1 cellular context compared by ENCODE assay signal in the genomic region with DNA sequence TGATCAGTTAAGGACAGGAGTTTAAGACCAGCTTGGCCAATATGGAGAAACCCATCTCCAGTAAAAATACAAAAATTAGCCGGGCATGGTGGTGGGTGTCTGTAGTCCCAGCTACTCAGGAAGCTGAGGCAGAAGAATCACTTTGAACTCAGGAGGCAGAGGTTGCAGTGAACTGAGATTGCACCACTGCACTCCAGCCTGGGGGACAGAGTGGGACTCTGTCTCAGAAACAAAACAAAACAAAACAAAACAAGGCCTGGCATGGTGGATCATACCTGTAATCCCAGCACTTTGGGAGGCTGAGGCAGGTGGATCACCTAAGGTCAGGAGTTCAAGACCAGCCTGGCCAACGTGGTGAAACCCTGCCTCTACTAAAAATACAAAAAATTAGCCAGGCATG.
A peak's percentile ranks its signal among the peaks of the same experiment; 100 is the strongest.
TF ChIP-seq lines count a peak whose summit lies in the region.
"Not testable (repeated sequence)": the region's sequence is repeated elsewhere in the genome, so short reads cannot be mapped to it uniquely, and the experiment has no call there.

No MANE protein-coding gene starts in this region.

TF ChIP-seq in HepG2, 621 proteins besides CTCF, POLR2A, EP300 and RAD21:
- TF ChIP-seq AKAP8 (CRISPR knock-in tag; IDR thresholded peaks at IDR 0.05) (0 out of 2 replicates have a peak, but pooled peaks have one; percentile 52), HNF4A (CRISPR knock-in tag; IDR thresholded peaks at IDR 0.05) (peak; percentile 49), DMTF1 (CRISPR knock-in tag; IDR thresholded peaks at IDR 0.05) (0 out of 2 replicates have a peak, but pooled peaks have one; percentile 6), ETV5 (CRISPR knock-in tag; IDR thresholded peaks at IDR 0.05; ENCODE audit: borderline replicate concordance) (0 out of 2 replicates have a peak, but pooled peaks have one; percentile 20), BORCS8-MEF2B (CRISPR knock-in tag; IDR thresholded peaks at IDR 0.05) (peak; percentile 61; the same call in 1 of the 2 replicates), HNF1B (CRISPR knock-in tag; IDR thresholded peaks at IDR 0.05) (0 out of 2 replicates have a peak, but pooled peaks have one; percentile 24), SALL1 (CRISPR knock-in tag; IDR thresholded peaks at IDR 0.05) (0 out of 2 replicates have a peak, but pooled peaks have one; percentile 21), FOXP1 (CRISPR knock-in tag; IDR thresholded peaks at IDR 0.05) (peak; percentile 29; the same call in 1 of the 2 replicates), MYC (CRISPR knock-in tag; IDR thresholded peaks at IDR 0.05; ENCODE audit: borderline replicate concordance) (0 out of 2 replicates have a peak, but pooled peaks have one; percentile 19), SP4 (CRISPR knock-in tag; IDR thresholded peaks at IDR 0.05) (peak; percentile 48; the same call in 1 of the 2 replicates), CEBPB (IDR thresholded peaks at IDR 0.05; ENCODE audit: borderline replicate concordance, low read depth, low read length) (peak; percentile 12; the same call in 1 of the 2 replicates), ZGPAT (CRISPR knock-in tag; IDR thresholded peaks at IDR 0.05) (0 out of 2 replicates have a peak, but pooled peaks have one; percentile 5), ZNF12 (CRISPR knock-in tag; IDR thresholded peaks at IDR 0.05) (peak; percentile 86), NR2F6 (CRISPR knock-in tag; IDR thresholded peaks at IDR 0.05) (peak; percentile 29; the same call in 1 of the 2 replicates), RARA (CRISPR knock-in tag; IDR thresholded peaks at IDR 0.05) (peak; percentile 28; the same call in 1 of the 2 replicates), MED1 (CRISPR knock-in tag; IDR thresholded peaks at IDR 0.05) (peak; percentile 27; the same call in 1 of the 2 replicates), CEBPG (CRISPR knock-in tag; IDR thresholded peaks at IDR 0.05) (peak; percentile 71)
- TF ChIP-seq FOXP1, NR2F6 (IDR thresholded peaks at IDR 0.05): not testable (repeated sequence)
- TF ChIP-seq, protein P1, sequence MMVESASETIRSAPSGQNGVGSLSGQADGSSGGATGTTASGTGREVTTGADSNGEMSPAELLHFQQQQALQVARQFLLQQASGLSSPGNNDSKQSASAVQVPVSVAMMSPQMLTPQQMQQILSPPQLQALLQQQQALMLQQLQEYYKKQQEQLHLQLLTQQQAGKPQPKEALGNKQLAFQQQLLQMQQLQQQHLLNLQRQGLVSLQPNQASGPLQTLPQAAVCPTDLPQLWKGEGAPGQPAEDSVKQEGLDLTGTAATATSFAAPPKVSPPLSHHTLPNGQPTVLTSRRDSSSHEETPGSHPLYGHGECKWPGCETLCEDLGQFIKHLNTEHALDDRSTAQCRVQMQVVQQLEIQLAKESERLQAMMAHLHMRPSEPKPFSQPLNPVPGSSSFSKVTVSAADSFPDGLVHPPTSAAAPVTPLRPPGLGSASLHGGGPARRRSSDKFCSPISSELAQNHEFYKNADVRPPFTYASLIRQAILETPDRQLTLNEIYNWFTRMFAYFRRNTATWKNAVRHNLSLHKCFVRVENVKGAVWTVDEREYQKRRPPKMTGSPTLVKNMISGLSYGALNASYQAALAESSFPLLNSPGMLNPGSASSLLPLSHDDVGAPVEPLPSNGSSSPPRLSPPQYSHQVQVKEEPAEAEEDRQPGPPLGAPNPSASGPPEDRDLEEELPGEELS (CRISPR knock-in tag; IDR thresholded peaks at IDR 0.05): peak; percentile 42; the same call in 1 of the 2 replicates
- TF ChIP-seq, protein P2, sequence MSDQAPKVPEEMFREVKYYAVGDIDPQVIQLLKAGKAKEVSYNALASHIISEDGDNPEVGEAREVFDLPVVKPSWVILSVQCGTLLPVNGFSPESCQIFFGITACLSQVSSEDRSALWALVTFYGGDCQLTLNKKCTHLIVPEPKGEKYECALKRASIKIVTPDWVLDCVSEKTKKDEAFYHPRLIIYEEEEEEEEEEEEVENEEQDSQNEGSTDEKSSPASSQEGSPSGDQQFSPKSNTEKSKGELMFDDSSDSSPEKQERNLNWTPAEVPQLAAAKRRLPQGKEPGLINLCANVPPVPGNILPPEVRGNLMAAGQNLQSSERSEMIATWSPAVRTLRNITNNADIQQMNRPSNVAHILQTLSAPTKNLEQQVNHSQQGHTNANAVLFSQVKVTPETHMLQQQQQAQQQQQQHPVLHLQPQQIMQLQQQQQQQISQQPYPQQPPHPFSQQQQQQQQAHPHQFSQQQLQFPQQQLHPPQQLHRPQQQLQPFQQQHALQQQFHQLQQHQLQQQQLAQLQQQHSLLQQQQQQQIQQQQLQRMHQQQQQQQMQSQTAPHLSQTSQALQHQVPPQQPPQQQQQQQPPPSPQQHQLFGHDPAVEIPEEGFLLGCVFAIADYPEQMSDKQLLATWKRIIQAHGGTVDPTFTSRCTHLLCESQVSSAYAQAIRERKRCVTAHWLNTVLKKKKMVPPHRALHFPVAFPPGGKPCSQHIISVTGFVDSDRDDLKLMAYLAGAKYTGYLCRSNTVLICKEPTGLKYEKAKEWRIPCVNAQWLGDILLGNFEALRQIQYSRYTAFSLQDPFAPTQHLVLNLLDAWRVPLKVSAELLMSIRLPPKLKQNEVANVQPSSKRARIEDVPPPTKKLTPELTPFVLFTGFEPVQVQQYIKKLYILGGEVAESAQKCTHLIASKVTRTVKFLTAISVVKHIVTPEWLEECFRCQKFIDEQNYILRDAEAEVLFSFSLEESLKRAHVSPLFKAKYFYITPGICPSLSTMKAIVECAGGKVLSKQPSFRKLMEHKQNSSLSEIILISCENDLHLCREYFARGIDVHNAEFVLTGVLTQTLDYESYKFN (CRISPR knock-in tag; conservative IDR thresholded peaks at IDR 0.05): peak; percentile 3; the same call in 1 of the 2 replicates
